1 cellular context compared by ENCODE assay signal in the genomic region with DNA sequence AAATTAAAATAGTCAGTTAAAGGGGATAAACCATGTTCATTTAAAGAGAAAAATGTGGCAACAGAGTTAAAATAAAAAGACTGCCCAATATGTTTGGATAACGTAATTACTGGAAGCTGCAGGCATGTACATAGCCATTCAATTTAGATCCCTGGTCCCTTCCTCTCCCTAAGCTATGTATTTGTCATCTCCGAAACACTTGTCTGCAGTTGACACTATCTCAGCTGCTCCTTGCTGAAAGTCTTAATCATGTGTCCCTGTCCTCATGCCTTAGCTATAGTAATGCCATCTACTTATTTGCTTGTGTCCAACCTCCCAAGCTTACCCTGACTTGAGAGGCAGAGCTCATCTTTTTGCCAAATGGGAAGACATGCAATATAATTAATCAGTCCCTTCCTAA.
TF ChIP-seq lines count a peak whose summit lies in the region.

No MANE protein-coding gene starts in this region.

TF ChIP-seq in IMR-90, 13 proteins besides CTCF, POLR2A, EP300 and RAD21:
- no peak for TF ChIP-seq MAZ (IDR thresholded peaks at IDR 0.05; ENCODE audit: borderline replicate concordance, low read depth, low read length)
- TF ChIP-seq, protein P1, sequence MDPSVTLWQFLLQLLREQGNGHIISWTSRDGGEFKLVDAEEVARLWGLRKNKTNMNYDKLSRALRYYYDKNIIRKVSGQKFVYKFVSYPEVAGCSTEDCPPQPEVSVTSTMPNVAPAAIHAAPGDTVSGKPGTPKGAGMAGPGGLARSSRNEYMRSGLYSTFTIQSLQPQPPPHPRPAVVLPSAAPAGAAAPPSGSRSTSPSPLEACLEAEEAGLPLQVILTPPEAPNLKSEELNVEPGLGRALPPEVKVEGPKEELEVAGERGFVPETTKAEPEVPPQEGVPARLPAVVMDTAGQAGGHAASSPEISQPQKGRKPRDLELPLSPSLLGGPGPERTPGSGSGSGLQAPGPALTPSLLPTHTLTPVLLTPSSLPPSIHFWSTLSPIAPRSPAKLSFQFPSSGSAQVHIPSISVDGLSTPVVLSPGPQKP (IDR thresholded peaks at IDR 0.05; ENCODE audit: borderline replicate concordance, low read depth, low read length), result no peak
- no peak for TF ChIP-seq BHLHE40 (IDR thresholded peaks at IDR 0.05; ENCODE audit: low read depth, low read length)
- TF ChIP-seq CHD1 (IDR thresholded peaks at IDR 0.05; ENCODE audit: low read depth, low read length), result no peak
- no peak for TF ChIP-seq MXI1 (IDR thresholded peaks at IDR 0.05; ENCODE audit: borderline replicate concordance, low read depth, low read length)
- no peak for TF ChIP-seq NFE2L2 (IDR thresholded peaks at IDR 0.05; ENCODE audit: low read depth, low read length)
- no peak for TF ChIP-seq RCOR1 (IDR thresholded peaks at IDR 0.05; ENCODE audit: insufficient replicate concordance, low read length)
- TF ChIP-seq CEBPB (IDR thresholded peaks at IDR 0.05; ENCODE audit: low read depth, low read length), result no peak
- TF ChIP-seq MAFK (IDR thresholded peaks at IDR 0.05; ENCODE audit: low read depth, low read length), result no peak
- TF ChIP-seq FOS (IDR thresholded peaks at IDR 0.05; ENCODE audit: low read depth, low read length), result no peak
- TF ChIP-seq SMC3 (IDR thresholded peaks at IDR 0.05; ENCODE audit: low read depth, low read length), result no peak
- TF ChIP-seq, protein P2, sequence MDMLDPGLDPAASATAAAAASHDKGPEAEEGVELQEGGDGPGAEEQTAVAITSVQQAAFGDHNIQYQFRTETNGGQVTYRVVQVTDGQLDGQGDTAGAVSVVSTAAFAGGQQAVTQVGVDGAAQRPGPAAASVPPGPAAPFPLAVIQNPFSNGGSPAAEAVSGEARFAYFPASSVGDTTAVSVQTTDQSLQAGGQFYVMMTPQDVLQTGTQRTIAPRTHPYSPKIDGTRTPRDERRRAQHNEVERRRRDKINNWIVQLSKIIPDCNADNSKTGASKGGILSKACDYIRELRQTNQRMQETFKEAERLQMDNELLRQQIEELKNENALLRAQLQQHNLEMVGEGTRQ (IDR thresholded peaks at IDR 0.05; ENCODE audit: low read depth, low read length), result no peak
- no peak for TF ChIP-seq RFX5 (IDR thresholded peaks at IDR 0.05; ENCODE audit: low read depth, low read length)
TF ChIP-seq in IMR-90: peak in this region for 0.
